In the genomic region with DNA sequence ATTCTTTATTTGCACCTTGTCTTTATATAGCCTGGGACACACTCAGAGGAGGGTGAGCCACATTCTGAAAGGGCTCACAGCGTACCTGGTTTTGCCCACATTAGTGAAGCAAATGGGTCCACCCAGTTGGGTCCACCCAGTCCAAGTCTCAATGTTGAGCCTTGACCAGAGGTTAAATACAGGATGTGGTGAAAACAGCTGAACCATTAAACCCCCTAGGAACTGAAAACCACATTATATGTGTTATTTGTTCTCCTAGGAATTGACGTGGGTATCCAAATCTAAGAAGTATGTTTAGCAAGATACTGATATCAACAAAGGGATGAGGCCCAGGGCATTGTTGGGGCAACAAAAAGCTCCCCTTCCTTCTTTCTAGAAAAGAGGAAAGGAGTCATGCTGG, we compare ENCODE assay signal across 19 cellular contexts.
DNase-seq lines count a peak whose midpoint lies in the region; ATAC-seq, FAIRE-seq and TF ChIP-seq lines count a peak whose summit lies in the region.
"Had no signal": no experiment of that assay in that cellular context is flagged by ENCODE, and none has a peak within 500 bp of the region (broad histone marks: within the 10 kb centered on the region; RNA-seq: fewer than 3 reads in every experiment).

No MANE protein-coding gene starts in this region.

- H3K9ac ChIP-seq in HepG2 (ENCODE audit: insufficient read depth, low read depth, low read length), result no peak overlapping the region
- no peak overlapping the region for H3K9ac ChIP-seq in neural progenitor cell

- no peaks in the 10 kb centered on the region for H3K9me3 ChIP-seq in HepG2 (ENCODE audit: low read length)
- H3K9me3 ChIP-seq in right lobe of liver, result no peaks in the 10 kb centered on the region
- H3K9me3 ChIP-seq in neural progenitor cell (ENCODE audit: low read depth), result no peaks in the 10 kb centered on the region
- H3K9me3 ChIP-seq in body of pancreas, result no peaks in the 10 kb centered on the region
- peaks cover 0 to 9% of the 10 kb centered on the region in 2 donors for H3K9me3 ChIP-seq in right atrium auricular region

- H3K36me3 ChIP-seq in HepG2 (replicated peaks in 1 of 2; ENCODE audit: control insufficient read depth in 1 of 2, insufficient read depth in 2 of 2, low read length in 2 of 2) (no peaks in the 10 kb centered on the region), right lobe of liver (no peaks in the 10 kb centered on the region), neural progenitor cell (no peaks in the 10 kb centered on the region), body of pancreas (replicated peaks in 1 of 2; ENCODE audit: insufficient read depth in 1 of 2, low read depth in 2 of 2) (no peaks in the 10 kb centered on the region), right atrium auricular region (no peaks in the 10 kb centered on the region)

- peak overlapping the region; percentile 37 for H3K27ac Mint-ChIP-seq in neural progenitor cell
- H3K27ac Mint-ChIP-seq: B cell; CD4-positive, alpha-beta memory T cell; HFFc6; IgD-negative memory B cell had no signal

- no peak overlapping the region for H3K4me3 Mint-ChIP-seq in neural progenitor cell
- H3K4me3 Mint-ChIP-seq: B cell; CD4-positive, alpha-beta memory T cell; HFFc6; IgD-negative memory B cell had no signal

- H3F3A ChIP-seq in neural progenitor cell (ENCODE audit: low read depth), result no peaks in the 10 kb centered on the region

- no peak for TF ChIP-seq EP300 in HepG2 (IDR thresholded peaks at IDR 0.05; ENCODE audit: low read depth in 2 of 2, low read length in 2 of 2)
- TF ChIP-seq EP300 in HepG2 (CRISPR knock-in tag; IDR thresholded peaks at IDR 0.05; ENCODE audit: borderline replicate concordance), result no peak

- H3K36me3 Mint-ChIP-seq in neural progenitor cell, result no peaks in the 10 kb centered on the region
- H3K36me3 Mint-ChIP-seq: CD4-positive, alpha-beta memory T cell; IgD-negative memory B cell had no signal

- no TSS peak for BruUV-seq in HepG2 (replicated peaks; lab: Mats Ljungman, UMichigan)

- H3K4me1 Mint-ChIP-seq in neural progenitor cell, result no peaks in the 10 kb centered on the region
- H3K4me1 Mint-ChIP-seq: CD4-positive, alpha-beta memory T cell had no signal

- 58% methylated on average over 2 of the region's 2 CpGs for WGBS in HepG2 (ENCODE audit: low lambda C conversion rate)
- 44% methylated on average over 2 of the region's 2 CpGs for WGBS in right lobe of liver (ENCODE audit: insufficient coverage, low coverage, low lambda C conversion rate, missing lambda C conversion rate)
- 80 to 83% methylated on average over 2 of the region's 2 CpGs for WGBS in body of pancreas, 2 donors

- H2AFZ ChIP-seq in HepG2 (ENCODE audit: low read length) (no peak overlapping the region), neural progenitor cell (replicated peaks) (no peak overlapping the region)

- ATAC-seq in HepG2 (0 out of 3 replicates have a peak, but pooled peaks have one; percentile 28), right lobe of liver (no peak), body of pancreas (no peak)
- ATAC-seq: GM12878, HCT116 had no signal

- TF ChIP-seq CTCF in HepG2 (CRISPR knock-in tag; IDR thresholded peaks at IDR 0.05), result no peak
- no peak for TF ChIP-seq CTCF in right lobe of liver (IDR thresholded peaks at IDR 0.05)
- no peak for TF ChIP-seq CTCF in astrocyte of the spinal cord (IDR thresholded peaks at IDR 0.05; ENCODE audit: low read depth, low read length)
- TF ChIP-seq CTCF in neural progenitor cell (IDR thresholded peaks at IDR 0.05), result no peak
- no peak for TF ChIP-seq CTCF in body of pancreas (IDR thresholded peaks at IDR 0.05)
- TF ChIP-seq CTCF in right atrium auricular region (IDR thresholded peaks at IDR 0.05), result no peak

- H4K20me1 ChIP-seq in HepG2 (ENCODE audit: insufficient read depth, low read length) (no peaks in the 10 kb centered on the region), neural progenitor cell (ENCODE audit: low read depth) (no peaks in the 10 kb centered on the region)

- no peak for FAIRE-seq in HepG2 (lab: Jason Lieb, UNC)
- FAIRE-seq: GM12878, HTR-8/SVneo had no signal

- H3K79me2 ChIP-seq in HepG2 (ENCODE audit: insufficient read depth, low read length), result no peaks in the 10 kb centered on the region
- no peaks in the 10 kb centered on the region for H3K79me2 ChIP-seq in neural progenitor cell (ENCODE audit: low read depth)

- H3K4me2 ChIP-seq in HepG2 (ENCODE audit: low read depth, low read length) (no peak overlapping the region), neural progenitor cell (no peak overlapping the region)

- peaks cover 0 to 1% of the 10 kb centered on the region in 2 experiments; a peak in 1 of 5 replicates for H3K27me3 ChIP-seq in HepG2 (ENCODE audit: control insufficient read depth in 1 of 2, insufficient read depth in 2 of 2, low read length in 2 of 2)
- H3K27me3 ChIP-seq in right lobe of liver, result no peaks in the 10 kb centered on the region
- no peaks in the 10 kb centered on the region for H3K27me3 ChIP-seq in neural progenitor cell
- H3K27me3 ChIP-seq in body of pancreas, result no peaks in the 10 kb centered on the region
- H3K27me3 ChIP-seq in right atrium auricular region, result no peaks in the 10 kb centered on the region

- DNase-seq in HepG2 (ENCODE audit: low spot score) (no peak), right lobe of liver (no peak), astrocyte of the spinal cord (ENCODE audit: low read depth, low spot score) (peak; percentile 16), neural progenitor cell (ENCODE audit: low spot score) (no peak), body of pancreas (no peak), EL (no peak), right atrium auricular region (ENCODE audit: low spot score) (no peak)
- DNase-seq: Calu3; CD4-positive, alpha-beta memory T cell; DMS79 treated with DMSO at 0.1 percent for 48 hours; GOT3; H7; HFFc6 had no signal

- in situ Hi-C loops in HepG2 (cut with HindIII; ENCODE audit: extremely low pct_ligation_motif_present, low pct_unique_long_range_greater_than_20kb), result no loop called here
- in situ Hi-C loops in astrocyte of the spinal cord (cut with HindIII; ENCODE audit: low sequenced_read_pairs), result no loop called here

- no peak overlapping the region for H3K4me3 ChIP-seq in HepG2 (replicated peaks in 1 of 3; ENCODE audit: insufficient read depth in 1 of 3, low read depth in 2 of 3, low read length in 3 of 3)
- H3K4me3 ChIP-seq in right lobe of liver, result no peak overlapping the region
- H3K4me3 ChIP-seq in astrocyte of the spinal cord (ENCODE audit: low read depth, low read length), result no peak overlapping the region
- no peak overlapping the region for H3K4me3 ChIP-seq in neural progenitor cell
- H3K4me3 ChIP-seq in body of pancreas, result no peak overlapping the region
- no peak overlapping the region for H3K4me3 ChIP-seq in right atrium auricular region
- H3K4me3 ChIP-seq: GM12878 had no signal

- intact Hi-C loops in HepG2 (cut with micrococcal nuclease; ENCODE audit: unreplicated experiment), result no loop called here
- intact Hi-C loops in right lobe of liver (cut with DNase I), result no loop called here
- intact Hi-C loops in body of pancreas (cut with DNase I), result no loop called here

- TF ChIP-seq RAD21 in HepG2 (CRISPR knock-in tag; IDR thresholded peaks at IDR 0.05), result no peak

- H3K27ac ChIP-seq in HepG2 (ENCODE audit: extremely low read length, insufficient read depth, low read length) (no peak overlapping the region), right lobe of liver (no peak overlapping the region), neural progenitor cell (no peak overlapping the region), body of pancreas (no peak overlapping the region), right atrium auricular region (no peak overlapping the region)
- H3K27ac ChIP-seq: C4-2B had no signal

- POLR2A ChIA-PET in HepG2 (lab: Yijun Ruan, JAX), result no interaction called here

- CTCF ChIA-PET in HepG2 (lab: Yijun Ruan, JAX; ENCODE audit: low intra/inter-chr PET ratio, low total read pairs), result no interaction called here

- peaks cover 3% of the 10 kb centered on the region for H3K9me3 Mint-ChIP-seq in neural progenitor cell

- H3K4me1 ChIP-seq in HepG2 (ENCODE audit: insufficient read depth, low read length) (peaks cover 36% of the 10 kb centered on the region), right lobe of liver (no peaks in the 10 kb centered on the region), neural progenitor cell (no peaks in the 10 kb centered on the region), body of pancreas (peaks cover 5% of the 10 kb centered on the region), right atrium auricular region (no peaks in the 10 kb centered on the region)

- TF ChIP-seq POLR2A in HepG2 (IDR thresholded peaks at IDR 0.05; ENCODE audit: insufficient read depth in 1 of 2, low read depth in 2 of 2, low read length in 2 of 2), result no peak
- no peak for TF ChIP-seq POLR2A in right lobe of liver (IDR thresholded peaks at IDR 0.05)
- no peak for TF ChIP-seq POLR2A in body of pancreas (IDR thresholded peaks at IDR 0.05)

- H3K27me3 Mint-ChIP-seq in neural progenitor cell (ENCODE audit: insufficient read depth, low read depth), result no peaks in the 10 kb centered on the region

TF ChIP-seq in HepG2, 621 proteins besides CTCF, POLR2A, EP300 and RAD21 (continues in another document):
- no peak for TF ChIP-seq TBX2 (CRISPR knock-in tag; IDR thresholded peaks at IDR 0.05; ENCODE audit: borderline replicate concordance)
- no peak for TF ChIP-seq MNT (IDR thresholded peaks at IDR 0.05)
- TF ChIP-seq SMARCC2 (IDR thresholded peaks at IDR 0.05), result no peak
- TF ChIP-seq SNAI1 (CRISPR knock-in tag; IDR thresholded peaks at IDR 0.05; ENCODE audit: borderline replicate concordance), result no peak
- TF ChIP-seq ZKSCAN5 (CRISPR knock-in tag; IDR thresholded peaks at IDR 0.05), result no peak
- no peak for TF ChIP-seq ZSCAN22 (CRISPR knock-in tag; IDR thresholded peaks at IDR 0.05)
- no peak for TF ChIP-seq ZNF234 (CRISPR knock-in tag; conservative IDR thresholded peaks at IDR 0.05)
